ENCODE assay signal across 11 cellular contexts in the genomic region with DNA sequence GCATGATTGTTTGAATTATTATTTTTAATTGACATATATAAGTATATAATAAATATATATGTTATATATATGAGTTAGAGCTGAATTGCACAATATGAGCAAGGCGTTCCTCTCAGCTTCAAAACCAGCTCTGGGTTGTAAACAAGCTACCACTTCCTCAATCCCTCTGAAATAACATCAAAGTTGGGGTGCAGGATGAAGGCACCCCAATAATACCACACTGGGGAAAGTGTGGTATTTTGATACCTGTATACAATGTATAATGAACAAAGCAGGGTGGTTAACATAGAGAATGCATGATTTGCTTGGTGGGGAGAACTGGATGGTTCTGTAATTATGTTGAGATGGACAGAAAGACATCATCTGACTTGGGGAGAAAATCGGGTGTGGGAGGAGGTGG. TPM values are rescaled to one million over a fixed set of nuclear protein-coding genes. Genes with fewer than 3 reads are reported as not detected.
DNase-seq lines count a peak whose midpoint lies in the region; ATAC-seq and TF ChIP-seq lines count a peak whose summit lies in the region.
"Had no signal": no experiment of that assay in that cellular context is flagged by ENCODE, and none has a peak within 500 bp of the region (broad histone marks: within the 10 kb centered on the region; RNA-seq: fewer than 3 reads in every experiment).

No MANE protein-coding gene starts in this region.

- intact Hi-C loops in CD4-positive, alpha-beta memory T cell (cut with micrococcal nuclease), result loop anchor here (2.0 to 5.0 kb wide), 3 partner anchors 32 to 87 kb away; no protein-coding TSS in a partner anchor
- intact Hi-C loops in natural killer cell (cut with micrococcal nuclease), result loop anchor here (2.0 kb wide), 1 partner anchor 32 kb away; no protein-coding TSS in a partner anchor

- peak in 4 of 5 donors; percentile 46 to 56 (median 52) for DNase-seq in CD4-positive, alpha-beta memory T cell
- DNase-seq in NB4 (ENCODE audit: low read depth), result peak; percentile 45
- DNase-seq in natural killer cell, result no peak
- DNase-seq in NCI-H187 (lab: John Stamatoyannopoulos, UW), result no peak
- no peak for DNase-seq in hepatic stellate cell (ENCODE audit: low spot score)
- no peak for DNase-seq in hypothalamus (lab: John Stamatoyannopoulos, UW)
- DNase-seq: left cardiac atrium; stimulated activated CD4-positive, alpha-beta T cell treated with anti-CD3 and anti-CD28 coated beads, Interleukin-4, amount 100 ng/mL, for 4 hours had no signal

- no peak for TF ChIP-seq POLR2A in NB4 (IDR thresholded peaks at IDR 0.05; ENCODE audit: extremely low read depth, insufficient read length)

- peak overlapping the region; percentile 79 for H3K27ac ChIP-seq in CD4-positive, alpha-beta memory T cell (ENCODE audit: low read depth, low read length)
- peak overlapping the region; percentile 58 for H3K27ac ChIP-seq in angular gyrus (ENCODE audit: low read depth, low read length)
- H3K27ac ChIP-seq: SJSA1 had no signal

- H3K4me3 ChIP-seq in CD4-positive, alpha-beta memory T cell (ENCODE audit: low read length in 2 of 2), result peak overlapping the region; percentile 70 to 82
- H3K4me3 ChIP-seq in NB4 (ENCODE audit: low read depth, low read length), result no peak overlapping the region
- H3K4me3 ChIP-seq: SJSA1 had no signal

- H3K9me3 Mint-ChIP-seq in CD4-positive, alpha-beta memory T cell, result peaks cover 0 to 2% (median 0%) of the 10 kb centered on the region in 8 donors
- H3K9me3 Mint-ChIP-seq in natural killer cell, result no peaks in the 10 kb centered on the region

- no peaks in the 10 kb centered on the region for H3K9me3 ChIP-seq in CD4-positive, alpha-beta memory T cell (ENCODE audit: control insufficient read depth in 1 of 2, low read length in 2 of 2)
- H3K9me3 ChIP-seq: SJSA1 had no signal

- POLR2A ChIA-PET in CD4-positive, alpha-beta memory T cell (lab: Charles Lee; ENCODE audit: partially characterized antibody), result interaction anchor here (0.7 to 7.2 kb wide), 30 partner anchors 9 to 204 kb away, joined by 3 to 462 read pairs (median 6); a partner anchor contains a TSS

- no peaks in the 10 kb centered on the region for H3K27me3 ChIP-seq in CD4-positive, alpha-beta memory T cell (ENCODE audit: insufficient read depth, low read length)

- peaks cover 45 to 69% of the 10 kb centered on the region in 2 donors for H3K36me3 Mint-ChIP-seq in CD4-positive, alpha-beta memory T cell
- peaks cover 6% of the 10 kb centered on the region for H3K36me3 Mint-ChIP-seq in natural killer cell

- peak overlapping the region; percentile 88 to 95 (median 93) for H3K27ac Mint-ChIP-seq in CD4-positive, alpha-beta memory T cell
- peak overlapping the region; percentile 98 to 99 for H3K27ac Mint-ChIP-seq in natural killer cell

- H3K27me3 Mint-ChIP-seq in CD4-positive, alpha-beta memory T cell, result no peaks in the 10 kb centered on the region
- no peaks in the 10 kb centered on the region for H3K27me3 Mint-ChIP-seq in natural killer cell (ENCODE audit: low read depth in 2 of 2)

- H3K4me3 Mint-ChIP-seq in CD4-positive, alpha-beta memory T cell, result peak overlapping the region; percentile 84 to 96 (median 89)
- peak overlapping the region; percentile 99 for H3K4me3 Mint-ChIP-seq in natural killer cell

- H3K4me1 ChIP-seq in CD4-positive, alpha-beta memory T cell (ENCODE audit: insufficient read depth, low read length), result peaks cover 80% of the 10 kb centered on the region

- peaks cover 60 to 92% (median 70%) of the 10 kb centered on the region in 4 donors for H3K4me1 Mint-ChIP-seq in CD4-positive, alpha-beta memory T cell
- H3K4me1 Mint-ChIP-seq in natural killer cell, result peaks cover 79 to 84% of the 10 kb centered on the region in 2 donors

- ATAC-seq in natural killer cell (no peak), GM18498 (IDR thresholded peaks at IDR 0.05; ENCODE audit: unreplicated experiment) (no peak)
- ATAC-seq: left cardiac atrium had no signal

- H3K36me3 ChIP-seq in CD4-positive, alpha-beta memory T cell (ENCODE audit: insufficient read depth, low read length), result no peaks in the 10 kb centered on the region
- H3K36me3 ChIP-seq: SJSA1 had no signal

- CTCF ChIA-PET in CD4-positive, alpha-beta memory T cell (lab: Charles Lee; ENCODE audit: partially characterized antibody), result interaction anchor here (1.0 to 5.3 kb wide), 18 partner anchors 9 to 130 kb away, joined by 3 to 90 read pairs (median 9); no protein-coding TSS in a partner anchor

- TF ChIP-seq CTCF in NB4 (IDR thresholded peaks at IDR 0.05; ENCODE audit: low read depth, low read length), result no peak
- TF ChIP-seq CTCF in natural killer cell (IDR thresholded peaks at IDR 0.05), result no peak

RNA-seq across cellular contexts. Expression of a gene that starts 1.7 kb away (rescaled TPM):
- 100 to 1,000 TPM; 610 to 660 TPM for total RNA-seq in CD4-positive, alpha-beta memory T cell
- 100 to 1,000 TPM; 159 to 283 TPM for polyA plus RNA-seq in CD4-positive, alpha-beta memory T cell
- 100 to 1,000 TPM; 386 to 519 (median 456) TPM for total RNA-seq in natural killer cell

Comparison
In these comparisons a context has a peak if more than half of its experiments do, and no peak if none do; other contexts are left out.
1. DNase-seq: peak in CD4-positive, alpha-beta memory T cell (4 of 5) and NB4 (single experiment); none in natural killer cell (single experiment), NCI-H187 (0 of 2), hepatic stellate cell (single experiment) and hypothalamus (0 of 51).